14 cellular contexts compared by ENCODE assay signal in genomic region chr16:4690946-4691665, GRCh38. TPM values are rescaled to one million over a fixed set of nuclear protein-coding genes. Genes with fewer than 3 reads are reported as not detected.
DNase-seq lines count a peak whose midpoint lies in the region; ATAC-seq and TF ChIP-seq lines count a peak whose summit lies in the region.
"Had no signal": no experiment of that assay in that cellular context is flagged by ENCODE, and none has a peak within 500 bp of the region (broad histone marks: within the 10 kb centered on the region; RNA-seq: fewer than 3 reads in every experiment).

No MANE protein-coding gene starts in this region.

- ATAC-seq in GM18502 (IDR thresholded peaks at IDR 0.05; ENCODE audit: poor library complexity, unreplicated experiment) (no peak), GM19467 (IDR thresholded peaks at IDR 0.05; ENCODE audit: unreplicated experiment) (no peak)
- ATAC-seq: heart left ventricle had no signal

- peaks cover 0 to 43% (median 0%) of the 10 kb centered on the region in 3 donors for H3K36me3 Mint-ChIP-seq in CD8-positive, alpha-beta memory T cell
- no peaks in the 10 kb centered on the region for H3K36me3 Mint-ChIP-seq in immature natural killer cell

- TF ChIP-seq CTCF in BE2C (IDR thresholded peaks at IDR 0.05; ENCODE audit: low read depth, low read length): no peak

- H3K4me1 Mint-ChIP-seq in CD8-positive, alpha-beta memory T cell: peaks cover 5 to 28% (median 13%) of the 10 kb centered on the region in 3 donors
- peaks cover 9 to 14% of the 10 kb centered on the region in 2 donors for H3K4me1 Mint-ChIP-seq in immature natural killer cell

- no peaks in the 10 kb centered on the region for H3K9me3 ChIP-seq in CD8-positive, alpha-beta memory T cell (ENCODE audit: low read length)
- H3K9me3 ChIP-seq in BE2C: no peaks in the 10 kb centered on the region
- H3K9me3 ChIP-seq: heart left ventricle, prostate gland, SJSA1 had no signal

- peak; percentile 20 for DNase-seq in 8988T
- DNase-seq in CD8-positive, alpha-beta memory T cell: peak in 1 of 5 donors; percentile 38
- DNase-seq in UCSD-AML1 (lab: John Stamatoyannopoulos, UW; ENCODE audit: unreplicated experiment): peak; percentile 59
- DNase-seq in immature natural killer cell: no peak
- DNase-seq in glomerular visceral epithelial cell (ENCODE audit: extremely low spot score): no peak
- no peak for DNase-seq in BE2C
- DNase-seq: activated CD4-positive, alpha-beta T cell treated with anti-CD3 and anti-CD28 coated beads, Interleukin-2, amount 50 U/mL, for 1 hour; amygdala; NCI-H510A had no signal

- H3K27ac Mint-ChIP-seq in CD8-positive, alpha-beta memory T cell: peak overlapping the region in 6 of 8 donors; percentile 23 to 94 (median 61)
- H3K27ac Mint-ChIP-seq in immature natural killer cell: peak overlapping the region in 4 of 6 donors; percentile 51 to 78 (median 61)

- H3K4me3 Mint-ChIP-seq in CD8-positive, alpha-beta memory T cell: peak overlapping the region; percentile 39 to 57 (median 48)
- peak overlapping the region; percentile 10 to 69 (median 45) for H3K4me3 Mint-ChIP-seq in immature natural killer cell

- H3K27me3 ChIP-seq in CD8-positive, alpha-beta memory T cell (ENCODE audit: insufficient read depth, low read length, poor library complexity, severe bottlenecking): no peaks in the 10 kb centered on the region
- no peaks in the 10 kb centered on the region for H3K27me3 ChIP-seq in BE2C
- H3K27me3 ChIP-seq: heart left ventricle, SJSA1 had no signal

- peaks cover 11% of the 10 kb centered on the region for H3K36me3 ChIP-seq in CD8-positive, alpha-beta memory T cell (ENCODE audit: insufficient read depth, low read length)
- H3K36me3 ChIP-seq in BE2C: peaks cover 18% of the 10 kb centered on the region
- H3K36me3 ChIP-seq: prostate gland had no signal

- H3K4me3 ChIP-seq in CD8-positive, alpha-beta memory T cell (ENCODE audit: low read length): no peak overlapping the region
- no peak overlapping the region for H3K4me3 ChIP-seq in BE2C (ENCODE audit: low read depth, low read length)
- H3K4me3 ChIP-seq: heart left ventricle, prostate gland, SJSA1 had no signal

- H3K27ac ChIP-seq in CD8-positive, alpha-beta memory T cell (ENCODE audit: low read depth, low read length): no peak overlapping the region
- H3K27ac ChIP-seq: heart left ventricle, prostate gland, SJSA1 had no signal

- peaks cover 28% of the 10 kb centered on the region for H3K4me1 ChIP-seq in CD8-positive, alpha-beta memory T cell (ENCODE audit: insufficient read depth, low read length)
- H3K4me1 ChIP-seq in BE2C: peaks cover 4% of the 10 kb centered on the region; the same call in 1 of the 2 replicates

- peaks cover 0 to 4% of the 10 kb centered on the region in 2 donors for H3K27me3 Mint-ChIP-seq in CD8-positive, alpha-beta memory T cell
- H3K27me3 Mint-ChIP-seq in immature natural killer cell (ENCODE audit: low read depth in 3 of 3): peaks cover 1 to 15% (median 5%) of the 10 kb centered on the region in 3 donors

- POLR2A ChIA-PET in CD8-positive, alpha-beta memory T cell (lab: Charles Lee): no interaction called here

- H3K9me3 Mint-ChIP-seq in CD8-positive, alpha-beta memory T cell: no peaks in the 10 kb centered on the region
- H3K9me3 Mint-ChIP-seq in immature natural killer cell: no peaks in the 10 kb centered on the region

- CTCF ChIA-PET in CD8-positive, alpha-beta memory T cell (lab: Charles Lee): no interaction called here

RNA-seq across cellular contexts. Expression of gene NUDT16L1, which starts 2.3 kb away (rescaled TPM):
- 10 to 100 TPM; 40.6 to 47.7 TPM for total RNA-seq in CD8-positive, alpha-beta memory T cell
- polyA plus RNA-seq in CD8-positive, alpha-beta memory T cell: 89.2 TPM
- 100 to 1,000 TPM in 1 of 3 donors, 10 to 100 TPM in 2; 86.5 to 125 (median 99.6) TPM for polyA plus RNA-seq in immature natural killer cell
- 141 TPM for polyA plus RNA-seq in BE2C (2012; ENCODE audit: insufficient read depth, insufficient read length, low read depth)

RNA-seq across cellular contexts. Expression of gene ANKS3, which starts 43.0 kb away (rescaled TPM):
- 10 to 100 TPM; 16.9 to 18.5 TPM for total RNA-seq in CD8-positive, alpha-beta memory T cell
- 4.3 TPM for polyA plus RNA-seq in CD8-positive, alpha-beta memory T cell
- polyA plus RNA-seq in immature natural killer cell: 1 to 10 TPM; 1.4 to 6.4 (median 2.6) TPM
- 26.6 TPM for polyA plus RNA-seq in BE2C (2012; ENCODE audit: insufficient read depth, insufficient read length, low read depth)

RNA-seq across cellular contexts. Expression of gene DNAAF8, which starts 43.2 kb away (rescaled TPM):
- under 1 TPM; 0.15 to 0.31 TPM for total RNA-seq in CD8-positive, alpha-beta memory T cell
- 0.35 TPM for polyA plus RNA-seq in CD8-positive, alpha-beta memory T cell
- polyA plus RNA-seq in immature natural killer cell: under 1 TPM in 2 of 3 donors, not detected in 1; 0.15 to 0.22 TPM
- polyA plus RNA-seq in BE2C (2012; ENCODE audit: insufficient read depth, insufficient read length, low read depth): 0.57 TPM

Comparison
In these comparisons a context has a peak if more than half of its experiments do, and no peak if none do; other contexts are left out.
1. DNase-seq: peak in 8988T (single experiment) and UCSD-AML1 (single experiment); none in immature natural killer cell (0 of 3), glomerular visceral epithelial cell (single experiment) and BE2C (single experiment).